ENCODE assay signal across 8 cellular contexts in the genomic region with DNA sequence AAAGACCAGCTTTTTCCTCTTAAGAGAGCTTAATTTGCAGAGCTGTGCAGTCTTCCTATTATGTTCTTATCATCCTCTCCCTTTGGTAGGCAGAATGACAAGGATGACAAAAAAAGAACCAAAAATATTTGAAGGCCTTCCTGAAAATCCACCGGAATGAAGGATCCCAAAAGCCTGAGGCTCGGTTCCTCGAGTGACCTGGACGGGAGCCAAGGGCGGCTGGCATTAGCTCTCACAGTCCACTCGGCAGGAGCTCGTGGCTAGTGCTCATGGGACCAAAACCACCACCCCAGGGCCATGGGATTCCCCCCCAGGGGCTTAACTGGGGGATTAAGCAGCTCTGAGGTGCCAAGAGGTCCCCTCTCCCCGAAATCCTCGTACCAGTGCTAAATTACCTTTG. TPM values are rescaled to one million over a fixed set of nuclear protein-coding genes. Genes with fewer than 3 reads are reported as not detected.
DNase-seq lines count a peak whose midpoint lies in the region; ATAC-seq and TF ChIP-seq lines count a peak whose summit lies in the region.

No MANE protein-coding gene starts in this region.

- peak overlapping the region; percentile 84 for H3K4me3 Mint-ChIP-seq in memory B cell

- no peaks in the 10 kb centered on the region for H3K27me3 ChIP-seq in body of pancreas
- H3K27me3 ChIP-seq in vagina: no peaks in the 10 kb centered on the region

- peak overlapping the region; percentile 80 for H3K27ac Mint-ChIP-seq in memory B cell

- intact Hi-C loops in body of pancreas (cut with DNase I) (no loop called here), vagina (cut with DNase I) (no loop called here)

- peaks cover 3% of the 10 kb centered on the region for H3K4me1 Mint-ChIP-seq in memory B cell

- H3K36me3 ChIP-seq in body of pancreas (replicated peaks in 1 of 2; ENCODE audit: insufficient read depth in 1 of 2, low read depth in 2 of 2) (no peaks in the 10 kb centered on the region), vagina (no peaks in the 10 kb centered on the region)

- ATAC-seq in GM19351 (IDR thresholded peaks at IDR 0.05; ENCODE audit: unreplicated experiment) (peak; percentile 4), HG03354 (IDR thresholded peaks at IDR 0.05; ENCODE audit: poor library complexity, severe bottlenecking, unreplicated experiment) (peak; percentile 15), body of pancreas (no peak), memory B cell (ENCODE audit: low read depth) (peak; percentile 11)

- H3K4me3 ChIP-seq in body of pancreas: no peak overlapping the region
- peak overlapping the region; percentile 54 to 67 for H3K4me3 ChIP-seq in vagina

- H3K36me3 Mint-ChIP-seq in memory B cell: no peaks in the 10 kb centered on the region

- TF ChIP-seq CTCF in body of pancreas (IDR thresholded peaks at IDR 0.05) (no peak), vagina (IDR thresholded peaks at IDR 0.05) (no peak)

- peaks cover 6% of the 10 kb centered on the region for H3K27me3 Mint-ChIP-seq in memory B cell

- no peak for TF ChIP-seq POLR2A in body of pancreas (IDR thresholded peaks at IDR 0.05)
- TF ChIP-seq POLR2A in vagina (IDR thresholded peaks at IDR 0.05): no peak

- H3K9me3 ChIP-seq in body of pancreas (no peaks in the 10 kb centered on the region), vagina (no peaks in the 10 kb centered on the region)

- 10 to 30% methylated on average over 7 to 9 of the region's 9 CpGs for WGBS in body of pancreas, 2 donors

- peak; percentile 15 to 46 (median 30) for DNase-seq in body of pancreas
- DNase-seq in memory B cell (ENCODE audit: low spot score in 2 of 2): no peak
- DNase-seq in vagina (ENCODE audit: extremely low spot score in 2 of 2): no peak
- DNase-seq in GM19240 (ENCODE audit: insufficient read length, low spot score): no peak
- DNase-seq in NCI-H1092 treated with DMSO at 0.1 percent for 48 hours (lab: John Stamatoyannopoulos, UW): no peak
- no peak for DNase-seq in OCI-M1 (lab: John Stamatoyannopoulos, UW)

- H3K4me1 ChIP-seq in body of pancreas (peaks cover 22% of the 10 kb centered on the region), vagina (peaks cover 18% of the 10 kb centered on the region)

- H3K9me3 Mint-ChIP-seq in memory B cell: no peaks in the 10 kb centered on the region

- peak overlapping the region in 3 of 4 donors; percentile 30 to 45 (median 36) for H3K27ac ChIP-seq in body of pancreas
- no peak overlapping the region for H3K27ac ChIP-seq in vagina

RNA-seq across cellular contexts. Expression of a gene that starts 0.6 kb away (rescaled TPM):
- 10 to 100 TPM in 1 of 2 donors, 1 to 10 TPM in 1; 3.9 to 12.9 TPM for total RNA-seq in body of pancreas
- 42.7 TPM for total RNA-seq in vagina

Comparison
In these comparisons a context has a peak if more than half of its experiments do, and no peak if none do; other contexts are left out.
1. DNase-seq: peak in body of pancreas (4 of 4); none in memory B cell (0 of 2), vagina (0 of 2), GM19240 (single experiment), NCI-H1092 treated with DMSO at 0.1 percent for 48 hours (single experiment) and OCI-M1 (single experiment).
2. H3K4me3 ChIP-seq: peak in vagina (2 of 2); none in body of pancreas (0 of 2).